ENCODE assay signal across 26 cellular contexts in the genomic region with DNA sequence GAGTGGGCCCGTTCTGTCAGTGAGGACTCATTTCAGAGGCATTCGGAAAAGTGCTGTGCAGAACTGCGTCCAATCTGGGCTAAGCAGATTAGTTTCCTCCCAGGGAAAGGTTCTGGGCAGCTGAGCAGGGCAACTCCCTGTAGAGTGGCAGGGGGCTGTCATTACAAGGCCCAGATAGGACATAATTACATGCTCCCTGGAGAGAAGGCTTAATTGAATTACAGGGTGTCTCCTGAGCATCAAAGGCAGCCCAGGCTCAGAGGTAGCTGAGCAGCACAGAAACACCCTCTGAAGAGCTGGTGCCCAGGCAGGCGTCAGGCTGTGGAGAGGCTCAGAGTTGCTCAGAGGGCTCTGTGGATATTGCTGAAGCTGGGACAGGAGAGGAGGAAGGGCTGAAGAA. TPM values are rescaled to one million over a fixed set of nuclear protein-coding genes. Genes with fewer than 3 reads are reported as not detected.
"Had no signal": no experiment of that assay in that cellular context is flagged by ENCODE, and none has a peak within 500 bp of the region (broad histone marks: within the 10 kb centered on the region; RNA-seq: fewer than 3 reads in every experiment).

No MANE protein-coding gene starts in this region.

- H3K9me3 Mint-ChIP-seq: activated naive CD4-positive, alpha-beta T cell treated with anti-CD3 and anti-CD28 coated beads, Interleukin-2, amount 50 U/mL, for 72 hours; natural killer cell treated with Interleukin-12 subunit alpha and Interleukin-12 subunit beta and Interleukin-15 and Interleukin-18, amount 100 ng/mL, for 72 hours; stimulated activated naive CD8-positive, alpha-beta T cell treated with anti-CD3 and anti-CD28 coated beads, Interleukin-15, Interleukin-2, amounts not matched to agents 100 ng/mL and 50 ng/mL, for 24 hours; WTC11 had no signal

- H3K27ac Mint-ChIP-seq: activated CD8-positive, alpha-beta T cell treated with anti-CD3 and anti-CD28 coated beads, Interleukin-2, amount 10 ng/mL, durations not matched to agents 7 days and 5 days; activated naive CD4-positive, alpha-beta T cell treated with anti-CD3 and anti-CD28 coated beads, Interleukin-2, amount 50 U/mL, for 72 hours; natural killer cell treated with Interleukin-12 subunit alpha and Interleukin-12 subunit beta and Interleukin-15 and Interleukin-18, amount 100 ng/mL, for 72 hours; stimulated activated naive CD8-positive, alpha-beta T cell treated with anti-CD3 and anti-CD28 coated beads, Interleukin-15, Interleukin-2, amounts not matched to agents 100 ng/mL and 50 ng/mL, for 24 hours; WTC11 had no signal

- H3K4me1 ChIP-seq: colonic mucosa, esophagus squamous epithelium, right atrium auricular region, suprapubic skin had no signal

- H3K4me3 Mint-ChIP-seq: activated CD8-positive, alpha-beta T cell treated with anti-CD3 and anti-CD28 coated beads, Interleukin-2, amount 10 ng/mL, durations not matched to agents 7 days and 5 days; natural killer cell treated with Interleukin-12 subunit alpha and Interleukin-12 subunit beta and Interleukin-15 and Interleukin-18, amount 100 ng/mL, for 72 hours; stimulated activated naive CD8-positive, alpha-beta T cell treated with anti-CD3 and anti-CD28 coated beads, Interleukin-15, Interleukin-2, amounts not matched to agents 100 ng/mL and 50 ng/mL, for 24 hours; WTC11 had no signal

- H3K27me3 ChIP-seq: colonic mucosa, right atrium auricular region had no signal

- H3K4me3 ChIP-seq: colonic mucosa, esophagus squamous epithelium, right atrium auricular region, suprapubic skin had no signal

- H3K36me3 ChIP-seq: colonic mucosa, esophagus squamous epithelium, right atrium auricular region, suprapubic skin had no signal

- H3K9me3 ChIP-seq: colonic mucosa, esophagus squamous epithelium, right atrium auricular region, suprapubic skin had no signal

- H3K4me1 Mint-ChIP-seq: WTC11 had no signal

- DNase-seq: activated CD4-positive, alpha-beta T cell treated with anti-CD3 and anti-CD28 coated beads for 4 hours; activated CD8-positive, alpha-beta memory T cell treated with anti-CD3 and anti-CD28 coated beads, Interleukin-2, amount 50 U/mL, for 4 hours; activated CD8-positive, alpha-beta T cell treated with anti-CD3 and anti-CD28 coated beads, Interleukin-2, amount 10 ng/mL, durations not matched to agents 7 days and 5 days; activated effector memory CD4-positive, alpha-beta T cell treated with anti-CD3 and anti-CD28 coated beads, Interleukin-2, amount 50 U/mL, for 16 hours; activated T-cell treated with anti-CD3 and anti-CD28 coated beads, Interleukin-2, amount 50 U/mL, for 48 hours; amniotic stem cell; central memory CD4-positive, alpha-beta T cell; colonic mucosa; esophagus squamous epithelium; hippocampal formation; left ventricle myocardium superior; mesenchymal stem cell; occipital lobe; small intestine; stimulated activated CD4-positive, alpha-beta T cell treated with anti-CD3 and anti-CD28 coated beads, Interleukin-4, amount 100 ng/mL, for 4 hours; stimulated activated CD8-positive, alpha-beta memory T cell treated with anti-CD3 and anti-CD28 coated beads, Interleukin-4, amount 100 ng/mL, for 48 hours; T-helper 2 cell; trophoblast cell had no signal

- H3K27ac ChIP-seq: colonic mucosa, esophagus squamous epithelium, right atrium auricular region, suprapubic skin had no signal

- H3K36me3 Mint-ChIP-seq: activated naive CD4-positive, alpha-beta T cell treated with anti-CD3 and anti-CD28 coated beads, Interleukin-2, amount 50 U/mL, for 72 hours; natural killer cell treated with Interleukin-12 subunit alpha and Interleukin-12 subunit beta and Interleukin-15 and Interleukin-18, amount 100 ng/mL, for 72 hours; WTC11 had no signal

RNA-seq across cellular contexts. Expression of a gene that starts 36.0 kb away (rescaled TPM):
- total RNA-seq: activated CD8-positive, alpha-beta T cell treated with anti-CD3 and anti-CD28 coated beads, Interleukin-2, amount 10 ng/mL, durations not matched to agents 7 days and 5 days; endothelial cell of umbilical vein; fibroblast of villous mesenchyme had no signal
- polyA plus RNA-seq: endothelial cell of umbilical vein had no signal
